In the genomic region with DNA sequence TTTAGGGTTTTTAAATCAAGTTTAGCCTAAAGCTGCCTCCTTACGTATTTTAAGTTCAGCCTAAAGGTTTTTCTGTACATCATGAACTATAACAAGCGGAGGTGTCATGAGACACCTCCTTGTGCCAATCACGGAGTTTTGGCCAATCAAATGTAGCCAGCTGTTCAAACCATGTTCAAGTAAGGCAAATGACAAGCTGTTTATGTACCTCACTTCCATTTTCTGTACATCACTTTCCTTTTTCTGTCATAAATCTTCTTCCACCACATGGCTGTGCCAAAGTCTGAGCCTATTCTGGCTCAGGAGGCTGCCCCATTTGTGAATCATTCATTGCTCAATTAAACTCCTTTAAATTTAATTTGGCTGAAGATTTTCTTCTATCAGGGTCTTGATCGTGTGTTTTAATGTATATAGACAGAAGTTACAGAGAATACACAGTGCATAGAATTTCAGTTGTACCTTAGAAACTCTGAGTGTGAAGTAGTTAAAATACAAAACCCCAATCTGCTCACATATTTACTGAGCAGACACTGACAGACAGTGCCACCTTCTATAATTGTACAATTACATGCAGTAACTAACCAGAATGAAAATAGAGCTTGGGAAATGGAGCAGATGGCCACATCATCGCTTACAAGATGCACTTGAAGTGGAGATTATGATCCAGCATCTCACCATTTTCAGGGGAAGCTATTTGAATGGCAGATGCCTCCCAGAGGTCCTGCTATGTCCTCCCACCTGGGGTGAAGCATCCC, we compare ENCODE assay signal across 22 cellular contexts.
DNase-seq lines count a peak whose midpoint lies in the region; ATAC-seq, FAIRE-seq and TF ChIP-seq lines count a peak whose summit lies in the region.
"Had no signal": no experiment of that assay in that cellular context is flagged by ENCODE, and none has a peak within 500 bp of the region (broad histone marks: within the 10 kb centered on the region; RNA-seq: fewer than 3 reads in every experiment).

No MANE protein-coding gene starts in this region.

- H3K79me1 ChIP-seq in IMR-90 (ENCODE audit: low read depth in 1 of 2, low read length in 2 of 2): no peaks in the 10 kb centered on the region

- H2AFZ ChIP-seq in IMR-90 (replicated peaks; ENCODE audit: low read length, poor library complexity): no peak overlapping the region
- H2AFZ ChIP-seq in OCI-LY3 (ENCODE audit: low read depth, low read length): peak overlapping the region; percentile 67

- H3K4me3 ChIP-seq in IMR-90 (ENCODE audit: insufficient read depth, low read depth, low read length): no peak overlapping the region
- peak overlapping the region; percentile 25; the same call in 1 of the 2 replicates for H3K4me3 ChIP-seq in OCI-LY3 (ENCODE audit: low read length)
- H3K4me3 ChIP-seq: K562, left lung, testis had no signal

- H4K5ac ChIP-seq in IMR-90 (ENCODE audit: low read depth, low read length): no peak overlapping the region

- no peak for DNase-seq in GM10248 (ENCODE audit: extremely low spot score)
- DNase-seq in IMR-90: no peak
- peak in 1 of 2 donors; percentile 6 for DNase-seq in foreskin keratinocyte
- DNase-seq in cortex of kidney (lab: John Stamatoyannopoulos, UW): no peak
- DNase-seq in DMS153 treated with DMSO at 0.1 percent for 48 hours (lab: John Stamatoyannopoulos, UW; ENCODE audit: unreplicated experiment): no peak
- no peak for DNase-seq in EL
- no peak for DNase-seq in frontal cortex (ENCODE audit: low spot score in 2 of 2)
- DNase-seq: activated CD4-positive, alpha-beta memory T cell treated with anti-CD3 and anti-CD28 coated beads for 36 hours; activated naive CD8-positive, alpha-beta T cell treated with anti-CD3 and anti-CD28 coated beads for 36 hours; activated T-cell treated with anti-CD3 and anti-CD28 coated beads, Interleukin-2, amount 50 U/mL, for 4 hours; effector memory CD8-positive, alpha-beta T cell; left lung; NCI-H1436 treated with DMSO at 0.1 percent for 48 hours; NCI-H526 treated with DMSO at 0.1 percent for 48 hours; stimulated activated CD4-positive, alpha-beta T cell treated with anti-CD3 and anti-CD28 coated beads, Interleukin-2, amount 100 ng/mL, for 48 hours; stimulated activated CD8-positive, alpha-beta memory T cell treated with anti-CD3 and anti-CD28 coated beads, Interleukin-4, amount 100 ng/mL, for 48 hours; testis had no signal

- H3K14ac ChIP-seq in IMR-90 (replicated peaks; ENCODE audit: low read depth, low read length): no peak overlapping the region

- no peak overlapping the region for H3K27ac ChIP-seq in IMR-90 (ENCODE audit: insufficient read depth, low read length)
- no peak overlapping the region for H3K27ac ChIP-seq in OCI-LY3 (ENCODE audit: low read length)
- H3K27ac ChIP-seq in foreskin keratinocyte: no peak overlapping the region
- H3K27ac ChIP-seq: HL-60, left lung, testis had no signal

- BruUV-seq in IMR-90 (replicated peaks; lab: Mats Ljungman, UMichigan): no TSS peak

- in situ Hi-C loops in IMR-90 (cut with MboI; ENCODE audit: low sequenced_read_pairs): loop anchor here (25.0 kb wide), 2 partner anchors 674 to 799 kb away; a partner anchor contains a TSS

- H2BK120ac ChIP-seq in IMR-90 (ENCODE audit: low read depth, low read length): no peak overlapping the region

- CTCF ChIA-PET in GM10248 (lab: Yijun Ruan, JAX): interaction anchor here (1.0 to 3.9 kb wide), 10 partner anchors 9 to 127 kb away, joined by 3 to 14 read pairs (median 5); no protein-coding TSS in a partner anchor
- CTCF ChIA-PET in IMR-90 (lab: Yijun Ruan, JAX): interaction anchor here (0.6 to 1.3 kb wide), 2 partner anchors 9 to 28 kb away, joined by 3 to 7 read pairs; no protein-coding TSS in a partner anchor

- no peak overlapping the region for H3K56ac ChIP-seq in IMR-90 (ENCODE audit: extremely low read depth, insufficient read depth, low read length)

- H3K23ac ChIP-seq in IMR-90 (ENCODE audit: low read depth, low read length): no peak overlapping the region

- no peaks in the 10 kb centered on the region for H3K4me1 ChIP-seq in IMR-90 (ENCODE audit: control insufficient read depth, insufficient read depth, low read length)
- 0 out of 2 replicates have a peak, but pooled peaks cover 10% of the 10 kb centered on the region for H3K4me1 ChIP-seq in OCI-LY3 (ENCODE audit: low read length)
- H3K4me1 ChIP-seq in foreskin keratinocyte: no peaks in the 10 kb centered on the region
- H3K4me1 ChIP-seq: left lung, testis had no signal

- H3K36me3 ChIP-seq in IMR-90 (ENCODE audit: control insufficient read depth, insufficient read depth, low read length) (no peaks in the 10 kb centered on the region), OCI-LY3 (replicated peaks; ENCODE audit: low read depth, low read length) (no peaks in the 10 kb centered on the region)
- H3K36me3 ChIP-seq: left lung had no signal

- H2BK20ac ChIP-seq in IMR-90 (ENCODE audit: low read depth, low read length): no peak overlapping the region

- no peaks in the 10 kb centered on the region for H3K79me2 ChIP-seq in OCI-LY3 (ENCODE audit: low read length)

- no peak overlapping the region for H4K8ac ChIP-seq in IMR-90 (ENCODE audit: low read depth in 2 of 2, low read length in 2 of 2)

- H3K4ac ChIP-seq in IMR-90 (ENCODE audit: low read depth, low read length): no peak overlapping the region

- no peak overlapping the region for H3K9ac ChIP-seq in IMR-90 (ENCODE audit: low read depth, low read length)
- no peak overlapping the region for H3K9ac ChIP-seq in OCI-LY3 (ENCODE audit: low read length)

- 82% methylated on average over 2 of the region's 5 CpGs; no CpG with 5 or more reads in 1 of the 2 experiments for WGBS in IMR-90 (ENCODE audit: extremely low coverage in 2 of 2, insufficient read length in 1 of 2), 2 experiments

- ATAC-seq in IMR-90 (ENCODE audit: low read depth) (no peak), foreskin keratinocyte (no peak)
- ATAC-seq: activated T-cell treated with anti-CD3 and anti-CD28 coated beads, Interleukin-2, amount 50 U/mL, for 4 hours; effector memory CD8-positive, alpha-beta T cell; K562; left lung had no signal

- H2AK9ac ChIP-seq in IMR-90 (replicated peaks; ENCODE audit: low read depth, low read length, poor library complexity): no peak overlapping the region

- no peak overlapping the region for H2BK5ac ChIP-seq in IMR-90 (ENCODE audit: low read depth, low read length, poor library complexity, severe bottlenecking)

- no peak overlapping the region for H2BK15ac ChIP-seq in IMR-90 (ENCODE audit: low read depth, low read length)

- TF ChIP-seq RAD21 in IMR-90 (IDR thresholded peaks at IDR 0.05; ENCODE audit: low read length): 0 out of 2 replicates have a peak, but pooled peaks have one; percentile 6

- POLR2A ChIA-PET in GM10248 (lab: Yijun Ruan, JAX) (interaction anchor here (0.5 kb wide), 1 partner anchor 586 kb away, joined by 6 read pairs; no protein-coding TSS in a partner anchor), IMR-90 (lab: Charles Lee; ENCODE audit: unreplicated experiment) (no interaction called here)

- FAIRE-seq in frontal cortex (lab: Jason Lieb, UNC): no peak
- FAIRE-seq: bronchial epithelial cell, K562, RCC 7860 had no signal

- H3K9me3 ChIP-seq in IMR-90 (ENCODE audit: control insufficient read depth, insufficient read depth, low read length) (no peaks in the 10 kb centered on the region), OCI-LY3 (ENCODE audit: insufficient read depth, low read length) (no peaks in the 10 kb centered on the region)
- H3K9me3 ChIP-seq: left lung, testis had no signal

- no peak overlapping the region for H2AK5ac ChIP-seq in IMR-90 (ENCODE audit: low read depth, low read length)

- H3K27me3 ChIP-seq in IMR-90 (ENCODE audit: control insufficient read depth, insufficient read depth, low read length): peaks cover 31% of the 10 kb centered on the region
- H3K27me3 ChIP-seq in OCI-LY3 (ENCODE audit: low read depth, low read length): no peaks in the 10 kb centered on the region
- peaks cover 67% of the 10 kb centered on the region for H3K27me3 ChIP-seq in foreskin keratinocyte
- H3K27me3 ChIP-seq: testis had no signal

- no peak overlapping the region for H3K18ac ChIP-seq in IMR-90 (ENCODE audit: low read depth, low read length)

- dilution Hi-C loops in IMR-90 (cut with HindIII; ENCODE audit: low sequenced_read_pairs, unreplicated experiment): no loop called here

- H3K4me2 ChIP-seq in IMR-90 (ENCODE audit: low read depth, low read length) (no peak overlapping the region), OCI-LY3 (ENCODE audit: low read length) (peak overlapping the region; percentile 33)

- peak; percentile 4 for TF ChIP-seq CTCF in GM10248 (IDR thresholded peaks at IDR 0.05; ENCODE audit: control extremely low read depth, extremely low read depth, low read depth, missing control alignments)
- no peak; the same call in 1 of the 2 replicates for TF ChIP-seq CTCF in IMR-90 (conservative IDR thresholded peaks at IDR 0.05; ENCODE audit: low read depth, low read length)
- peak; percentile 19; the same call in 1 of the 2 replicates for TF ChIP-seq CTCF in OCI-LY3 (IDR thresholded peaks at IDR 0.05; ENCODE audit: low read depth, low read length)
- peak; percentile 33 for TF ChIP-seq CTCF in foreskin keratinocyte (conservative IDR thresholded peaks at IDR 0.05)

- no peak for TF ChIP-seq POLR2A in IMR-90 (IDR thresholded peaks at IDR 0.05; ENCODE audit: low read depth, low read length)

- intact Hi-C loops in IMR-90 (cut with micrococcal nuclease): no loop called here

- no peak overlapping the region for H4K91ac ChIP-seq in IMR-90 (ENCODE audit: insufficient read depth, low read depth, low read length)

- no peaks in the 10 kb centered on the region for H3K9me1 ChIP-seq in IMR-90 (ENCODE audit: insufficient read depth, low read length)

- no peaks in the 10 kb centered on the region for H4K20me1 ChIP-seq in IMR-90 (ENCODE audit: insufficient read depth, low read length)
- no peaks in the 10 kb centered on the region for H4K20me1 ChIP-seq in OCI-LY3 (ENCODE audit: insufficient read depth, low read length)

TF ChIP-seq in IMR-90, 13 proteins besides CTCF, POLR2A, EP300 and RAD21 (continues in another document):
- TF ChIP-seq, protein P1, sequence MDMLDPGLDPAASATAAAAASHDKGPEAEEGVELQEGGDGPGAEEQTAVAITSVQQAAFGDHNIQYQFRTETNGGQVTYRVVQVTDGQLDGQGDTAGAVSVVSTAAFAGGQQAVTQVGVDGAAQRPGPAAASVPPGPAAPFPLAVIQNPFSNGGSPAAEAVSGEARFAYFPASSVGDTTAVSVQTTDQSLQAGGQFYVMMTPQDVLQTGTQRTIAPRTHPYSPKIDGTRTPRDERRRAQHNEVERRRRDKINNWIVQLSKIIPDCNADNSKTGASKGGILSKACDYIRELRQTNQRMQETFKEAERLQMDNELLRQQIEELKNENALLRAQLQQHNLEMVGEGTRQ (IDR thresholded peaks at IDR 0.05; ENCODE audit: low read depth, low read length): no peak
- TF ChIP-seq MAFK (IDR thresholded peaks at IDR 0.05; ENCODE audit: low read depth, low read length): no peak
- no peak for TF ChIP-seq FOS (IDR thresholded peaks at IDR 0.05; ENCODE audit: low read depth, low read length)
- no peak for TF ChIP-seq CEBPB (IDR thresholded peaks at IDR 0.05; ENCODE audit: low read depth, low read length)
- TF ChIP-seq NFE2L2 (IDR thresholded peaks at IDR 0.05; ENCODE audit: low read depth, low read length): no peak
- no peak for TF ChIP-seq RCOR1 (IDR thresholded peaks at IDR 0.05; ENCODE audit: insufficient replicate concordance, low read length)
- TF ChIP-seq CHD1 (IDR thresholded peaks at IDR 0.05; ENCODE audit: low read depth, low read length): no peak
